9 cellular contexts compared by ENCODE assay signal in genomic region chr2:53970898-53971681, GRCh38. TPM values are rescaled to one million over a fixed set of nuclear protein-coding genes. Genes with fewer than 3 reads are reported as not detected.
DNase-seq lines count a peak whose midpoint lies in the region; ATAC-seq, FAIRE-seq and TF ChIP-seq lines count a peak whose summit lies in the region.
"Had no signal": no experiment of that assay in that cellular context is flagged by ENCODE, and none has a peak within 500 bp of the region (broad histone marks: within the 10 kb centered on the region; RNA-seq: fewer than 3 reads in every experiment).

TSS of gene PSME4 (minus strand) at chr2:53970993. CDS start at chr2:53970784, 209 bp downstream.

- no peaks in the 10 kb centered on the region; a peak in 1 of 5 replicates for H3K36me3 ChIP-seq in HepG2 (replicated peaks in 1 of 2; ENCODE audit: control insufficient read depth in 1 of 2, insufficient read depth in 2 of 2, low read length in 2 of 2)

- H4K20me1 ChIP-seq in HepG2 (ENCODE audit: insufficient read depth, low read length), result peaks cover 38% of the 10 kb centered on the region

- peak within 1 kb of the TSS; percentile 96 for H3K9ac ChIP-seq in HepG2 (ENCODE audit: insufficient read depth, low read depth, low read length)

- peak; percentile 4 for FAIRE-seq in HepG2 (lab: Jason Lieb, UNC)
- FAIRE-seq: islet of Langerhans had no signal

- H3K27ac ChIP-seq in C4-2B (peak within 1 kb of the TSS; percentile 96), HepG2 (ENCODE audit: extremely low read length, insufficient read depth, low read length) (peak within 1 kb of the TSS; percentile 94)

- BruUV-seq in HepG2 (replicated peaks; lab: Mats Ljungman, UMichigan), result no TSS peak

- CTCF ChIA-PET in HepG2 (lab: Yijun Ruan, JAX; ENCODE audit: low intra/inter-chr PET ratio, low total read pairs), result no interaction called here

- no peaks in the 10 kb centered on the region for H3K9me3 ChIP-seq in HepG2 (ENCODE audit: low read length)

- ATAC-seq in GM19372 (IDR thresholded peaks at IDR 0.05; ENCODE audit: low read depth, unreplicated experiment), result peak; percentile 86
- peak; percentile 88 for ATAC-seq in HG03520 (IDR thresholded peaks at IDR 0.05; ENCODE audit: unreplicated experiment)
- peak; percentile 95 for ATAC-seq in HepG2

- TF ChIP-seq POLR2A in HepG2 (IDR thresholded peaks at IDR 0.05; ENCODE audit: insufficient read depth in 1 of 2, low read depth in 2 of 2, low read length in 2 of 2), result peak; percentile 68 to 96

- TF ChIP-seq EP300 in HepG2 (IDR thresholded peaks at IDR 0.05; ENCODE audit: low read depth in 2 of 2, low read length in 2 of 2) (peak in 1 of 2 experiments; percentile 33; a peak in 1 of 4 replicates), HepG2 (CRISPR knock-in tag; IDR thresholded peaks at IDR 0.05; ENCODE audit: borderline replicate concordance) (no peak)

- in situ Hi-C loops in HepG2 (cut with HindIII; ENCODE audit: extremely low pct_ligation_motif_present, low pct_unique_long_range_greater_than_20kb), result no loop called here

- DNase-seq in NCI-H748 treated with DMSO at 0.1 percent for 48 hours (lab: John Stamatoyannopoulos, UW) (peak; percentile 36), dermis microvascular lymphatic vessel endothelial cell (ENCODE audit: low read depth in 2 of 2) (peak; percentile 73 to 94), HepG2 (ENCODE audit: low spot score) (peak; percentile 87)
- DNase-seq in activated CD4-positive, alpha-beta T cell treated with anti-CD3 and anti-CD28 coated beads, Interleukin-2, amount 50 U/mL, for 48 hours, result peak; percentile 97 to 98
- peak; percentile 90 to 94 for DNase-seq in stimulated activated CD4-positive, alpha-beta T cell treated with anti-CD3 and anti-CD28 coated beads, Interleukin-2, amount 100 ng/mL, for 48 hours

- WGBS in HepG2 (ENCODE audit: low lambda C conversion rate), result under 1% methylated on average over 52 of the region's 61 CpGs

- H3K4me3 ChIP-seq in HepG2 (replicated peaks in 1 of 3; ENCODE audit: insufficient read depth in 1 of 3, low read depth in 2 of 3, low read length in 3 of 3), result peak within 1 kb of the TSS; percentile 70 to 98 (median 97)

- peak within 1 kb of the TSS; percentile 96 for H3K4me2 ChIP-seq in HepG2 (ENCODE audit: low read depth, low read length)

- TF ChIP-seq RAD21 in HepG2 (CRISPR knock-in tag; IDR thresholded peaks at IDR 0.05), result peak; percentile 71; the same call in 1 of the 2 replicates

- peaks cover 53% of the 10 kb centered on the region for H3K79me2 ChIP-seq in HepG2 (ENCODE audit: insufficient read depth, low read length)

- H3K4me1 ChIP-seq in HepG2 (ENCODE audit: insufficient read depth, low read length), result peaks cover 39% of the 10 kb centered on the region

- no peak for TF ChIP-seq CTCF in C4-2B (conservative IDR thresholded peaks at IDR 0.05)
- TF ChIP-seq CTCF in HepG2 (CRISPR knock-in tag; IDR thresholded peaks at IDR 0.05), result 0 out of 2 replicates have a peak, but pooled peaks have one; percentile 14

- H2AFZ ChIP-seq in HepG2 (ENCODE audit: low read length), result no peak within 1 kb of the TSS

- H3K27me3 ChIP-seq in HepG2 (ENCODE audit: control insufficient read depth in 1 of 2, insufficient read depth in 2 of 2, low read length in 2 of 2), result no peaks in the 10 kb centered on the region; a peak in 1 of 5 replicates

- intact Hi-C loops in HepG2 (cut with micrococcal nuclease; ENCODE audit: unreplicated experiment), result loop anchor here (1.0 to 2.0 kb wide), 3 partner anchors 16 to 113 kb away; no protein-coding TSS in a partner anchor

- POLR2A ChIA-PET in HepG2 (lab: Yijun Ruan, JAX), result interaction anchor here (0.7 to 3.1 kb wide), 11 partner anchors 9 to 752 kb away, joined by 3 to 24 read pairs (median 5); partner anchors contain the start of genes ACYP2, ASB3, CHAC2 and EML6

TF ChIP-seq in HepG2, 621 proteins besides CTCF, POLR2A, EP300 and RAD21 (continues in another document):
- TF ChIP-seq CEBPG (CRISPR knock-in tag; IDR thresholded peaks at IDR 0.05) (no peak), ZNF839 (CRISPR knock-in tag; IDR thresholded peaks at IDR 0.05; ENCODE audit: borderline replicate concordance) (peak; percentile 85; the same call in 1 of the 2 replicates), NCOA5 (CRISPR knock-in tag; IDR thresholded peaks at IDR 0.05) (0 out of 2 replicates have a peak, but pooled peaks have one; percentile 50), ZSCAN20 (CRISPR knock-in tag; IDR thresholded peaks at IDR 0.05; ENCODE audit: borderline replicate concordance) (peak; percentile 82; the same call in 1 of the 2 replicates), ATF2 (CRISPR knock-in tag; IDR thresholded peaks at IDR 0.05) (peak; percentile 66; the same call in 1 of the 2 replicates), YEATS2 (CRISPR knock-in tag; IDR thresholded peaks at IDR 0.05; ENCODE audit: borderline replicate concordance) (peak; percentile 72), HINFP (CRISPR knock-in tag; IDR thresholded peaks at IDR 0.05; ENCODE audit: low read depth) (peak; percentile 60), SRF (IDR thresholded peaks at IDR 0.05; ENCODE audit: low read depth, low read length) (no peak), MBD4 (IDR thresholded peaks at IDR 0.05; ENCODE audit: borderline replicate concordance, low read length) (no peak), ZBTB25 (CRISPR knock-in tag; IDR thresholded peaks at IDR 0.05) (peak; percentile 96), ZNF678 (CRISPR knock-in tag; IDR thresholded peaks at IDR 0.05) (peak; percentile 85; the same call in 1 of the 2 replicates)

RNA-seq across cellular contexts. Expression of gene PSME4, which starts in this region (rescaled TPM):
- total RNA-seq in dermis microvascular lymphatic vessel endothelial cell, result 35.2 and 40.8 TPM in 2 replicates
- total RNA-seq in HepG2 (2016; rRNA removed; fragmentation: Illumina TruSeq; extraction: Trizol), result 77.8 and 171 TPM in 2 replicates
- total RNA-seq in HepG2 (2016; cell fraction: cytosol; rRNA removed; fragmentation: Illumina TruSeq; extraction: Trizol; ENCODE audit: low read depth), result 22.4 and 25.4 TPM in 2 replicates
- 73.6 and 173 TPM in 2 replicates for total RNA-seq in HepG2 (2016; cell fraction: insoluble cytoplasmic fraction; rRNA removed; fragmentation: Illumina TruSeq; extraction: Trizol)
- 57.4 and 61.3 TPM in 2 replicates for total RNA-seq in HepG2 (2016; cell fraction: membrane; rRNA removed; fragmentation: Illumina TruSeq; extraction: Trizol)
- 131 and 137 TPM in 2 replicates for total RNA-seq in HepG2 (2016; cell fraction: nucleus; rRNA removed; fragmentation: Illumina TruSeq; extraction: Trizol)
- 49.5 and 52.1 TPM in 2 replicates for polyA plus RNA-seq in HepG2 (2011; rRNA removed)
- 26.0 and 41.8 TPM in 2 replicates for polyA plus RNA-seq in HepG2 (2011; cell fraction: cytosol; rRNA removed)
- polyA plus RNA-seq in HepG2 (2011; cell fraction: nucleus; rRNA removed), result 47.5 and 57.6 TPM in 2 replicates
- 67.8 and 68.1 TPM in 2 replicates for polyA plus RNA-seq in HepG2 (2012)
- 7.1 and 8.9 TPM in 2 replicates for polyA plus RNA-seq in HepG2 (2016; cell fraction: cytosol; fragmentation: Illumina TruSeq; extraction: Trizol; ENCODE audit: low read depth)
- 153 TPM in 2 replicates for polyA plus RNA-seq in HepG2 (2016; cell fraction: insoluble cytoplasmic fraction; fragmentation: Illumina TruSeq; extraction: Trizol; ENCODE audit: low read depth)
- 27.8 and 31.6 TPM in 2 replicates for polyA plus RNA-seq in HepG2 (2016; cell fraction: membrane; fragmentation: Illumina TruSeq; extraction: Trizol; ENCODE audit: low read depth)
- polyA plus RNA-seq in HepG2 (2016; cell fraction: nucleus; fragmentation: Illumina TruSeq; extraction: Trizol; ENCODE audit: insufficient read depth, low read depth), result 152 and 165 TPM in 2 replicates
- polyA minus RNA-seq in HepG2 (2011; rRNA and poly(A)+ RNA removed; ENCODE audit: low replicate concordance), result 42.9 and 46.9 TPM in 2 replicates
- 52.5 and 57.5 TPM in 2 replicates for polyA minus RNA-seq in HepG2 (2011; cell fraction: cytosol; rRNA and poly(A)+ RNA removed)
- polyA minus RNA-seq in HepG2 (2011; cell fraction: nucleus; rRNA and poly(A)+ RNA removed), result 158 and 180 TPM in 2 replicates

Comparison
In these comparisons a context has a peak if more than half of its experiments do, and no peak if none do; other contexts are left out.
1. Peak in every context shown above with its lines: DNase-seq, ATAC-seq, H3K4me3 ChIP-seq and H3K27ac ChIP-seq.
2. DNase-seq: peak in every context shown above with its lines; median percentile 98 in activated CD4-positive, alpha-beta T cell treated with anti-CD3 and anti-CD28 coated beads, Interleukin-2, amount 50 U/mL, for 48 hours; 92 in stimulated activated CD4-positive, alpha-beta T cell treated with anti-CD3 and anti-CD28 coated beads, Interleukin-2, amount 100 ng/mL, for 48 hours; 87 in HepG2; 84 in dermis microvascular lymphatic vessel endothelial cell; 36 in NCI-H748 treated with DMSO at 0.1 percent for 48 hours.